ENCODE assay signal across 8 cellular contexts in genomic region chr3:125914768-125915426, GRCh38. TPM values are rescaled to one million over a fixed set of nuclear protein-coding genes. Genes with fewer than 3 reads are reported as not detected.
A peak's percentile ranks its signal among the peaks of the same experiment; 100 is the strongest.
DNase-seq lines count a peak whose midpoint lies in the region; ATAC-seq and TF ChIP-seq lines count a peak whose summit lies in the region.
"Not testable (repeated sequence)": the region's sequence is repeated elsewhere in the genome, so short reads cannot be mapped to it uniquely, and the experiment has no call there.

No MANE protein-coding gene starts in this region.

- H3K27me3 ChIP-seq in esophagus squamous epithelium; liver (ENCODE audit: control insufficient read depth in 4 of 4, insufficient read depth in 4 of 4, low read length in 3 of 4); aorta (ENCODE audit: control insufficient read depth in 1 of 2, insufficient read depth in 2 of 2, low read length in 1 of 2): not testable (repeated sequence)

- H3K4me3 Mint-ChIP-seq in progenitor cell of endocrine pancreas (ENCODE audit: low read depth), result peak overlapping the region; percentile 85

- not testable (repeated sequence) for ATAC-seq in aorta (ENCODE audit: low FRiP score)

- DNase-seq in ELR (ENCODE audit: low read depth), result peak; percentile 53
- peak; percentile 23 for DNase-seq in NAMALWA (ENCODE audit: low spot score)
- not testable (repeated sequence) for DNase-seq in SK-N-MC (ENCODE audit: low read depth, low spot score); esophagus squamous epithelium (lab: John Stamatoyannopoulos, UW); progenitor cell of endocrine pancreas (ENCODE audit: low spot score, unreplicated experiment)
- DNase-seq in aorta, result peak in 1 of 2 donors; percentile 25

- not testable (repeated sequence) for H3K9me3 ChIP-seq in SK-N-MC (ENCODE audit: low read depth, low read length); esophagus squamous epithelium; liver (ENCODE audit: control insufficient read depth in 4 of 4, low read length in 3 of 4); aorta (ENCODE audit: control insufficient read depth, low read length)

- TF ChIP-seq CTCF in esophagus squamous epithelium (IDR thresholded peaks at IDR 0.05); liver (IDR thresholded peaks at IDR 0.05; ENCODE audit: low read depth, low read length, missing input control); progenitor cell of endocrine pancreas (IDR thresholded peaks at IDR 0.05; ENCODE audit: unreplicated experiment): not testable (repeated sequence)

- not testable (repeated sequence) for TF ChIP-seq RAD21 in liver (IDR thresholded peaks at IDR 0.05)

- WGBS in esophagus squamous epithelium, 2 donors, result 8 to 13% methylated on average over 8 to 9 of the region's 12 CpGs
- 20% methylated on average over 12 of the region's 12 CpGs for WGBS in liver
- WGBS in aorta, 2 donors, result 3 to 6% methylated on average over 10 to 12 of the region's 12 CpGs

- not testable (repeated sequence) for H3K36me3 Mint-ChIP-seq in progenitor cell of endocrine pancreas (ENCODE audit: insufficient read depth)

- not testable (repeated sequence) for H3K36me3 ChIP-seq in SK-N-MC (ENCODE audit: insufficient read depth, low read length); esophagus squamous epithelium; liver (ENCODE audit: control insufficient read depth in 4 of 4, insufficient read depth in 3 of 4, low read depth in 1 of 4, low read length in 3 of 4); aorta (ENCODE audit: control insufficient read depth in 1 of 2, insufficient read depth in 2 of 2, low read length in 1 of 2)

- H3K9me3 Mint-ChIP-seq in progenitor cell of endocrine pancreas (ENCODE audit: low read depth), result not testable (repeated sequence)

- peaks cover 5 to 25% (median 8%) of the 10 kb centered on the region in 3 donors for H3K4me1 ChIP-seq in esophagus squamous epithelium
- H3K4me1 ChIP-seq in liver (ENCODE audit: control insufficient read depth in 4 of 4, insufficient read depth in 4 of 4, low read length in 3 of 4); aorta (ENCODE audit: control insufficient read depth in 1 of 2, insufficient read depth in 2 of 2, low read length in 2 of 2): not testable (repeated sequence)

- not testable (repeated sequence) for H3K27ac ChIP-seq in SK-N-MC
- H3K27ac ChIP-seq in angular gyrus (ENCODE audit: low read depth, low read length), result peak overlapping the region; percentile 52
- peak overlapping the region; percentile 92 to 97 (median 95) for H3K27ac ChIP-seq in esophagus squamous epithelium
- H3K27ac ChIP-seq in liver (ENCODE audit: low read depth in 1 of 2, low read length in 2 of 2), result peak overlapping the region; percentile 36 to 75
- H3K27ac ChIP-seq in aorta (ENCODE audit: low read depth in 1 of 2, low read length in 2 of 2), result peak overlapping the region in 1 of 2 donors; percentile 54

- peak overlapping the region; percentile 57 for H3K9ac ChIP-seq in SK-N-MC (ENCODE audit: insufficient read length)
- H3K9ac ChIP-seq in liver (ENCODE audit: low read depth in 1 of 2, low read length in 2 of 2), result not testable (repeated sequence)

- H3K4me3 ChIP-seq in SK-N-MC, result peak overlapping the region; percentile 79
- H3K4me3 ChIP-seq in esophagus squamous epithelium, result peak overlapping the region; percentile 61 to 86 (median 78)
- peak overlapping the region in 2 of 3 donors; percentile 61 to 73 for H3K4me3 ChIP-seq in liver (ENCODE audit: low read depth in 1 of 3, low read length in 3 of 3)
- peak overlapping the region; percentile 39 to 42 for H3K4me3 ChIP-seq in aorta (ENCODE audit: low read length in 2 of 2)

- not testable (repeated sequence) for TF ChIP-seq POLR2A in esophagus squamous epithelium (IDR thresholded peaks at IDR 0.05)

- H3K27me3 Mint-ChIP-seq in progenitor cell of endocrine pancreas, result not testable (repeated sequence)

- intact Hi-C loops in esophagus squamous epithelium (cut with DNase I); aorta (cut with DNase I): not testable (repeated sequence)

- H3K27ac Mint-ChIP-seq in progenitor cell of endocrine pancreas, result peak overlapping the region; percentile 89

- H3K4me1 Mint-ChIP-seq in progenitor cell of endocrine pancreas (ENCODE audit: low read depth), result not testable (repeated sequence)

RNA-seq across cellular contexts. Expression of gene ROPN1B, which starts 54.1 kb away (rescaled TPM):
- total RNA-seq in esophagus squamous epithelium, result not detected
- under 1 TPM in 1 of 2 donors, not detected in 1; 0.84 TPM for total RNA-seq in liver
- under 1 TPM; 0.69 to 0.72 TPM for polyA plus RNA-seq in liver
- total RNA-seq in progenitor cell of endocrine pancreas, result not detected in 2 replicates
- under 1 TPM in 1 of 2 donors, not detected in 1; 0.48 TPM for total RNA-seq in aorta
- 1 to 10 TPM in 1 of 2 donors, under 1 TPM in 1; 0.28 to 2.6 TPM for polyA plus RNA-seq in aorta
